1 cellular context compared by ENCODE assay signal in the genomic region with DNA sequence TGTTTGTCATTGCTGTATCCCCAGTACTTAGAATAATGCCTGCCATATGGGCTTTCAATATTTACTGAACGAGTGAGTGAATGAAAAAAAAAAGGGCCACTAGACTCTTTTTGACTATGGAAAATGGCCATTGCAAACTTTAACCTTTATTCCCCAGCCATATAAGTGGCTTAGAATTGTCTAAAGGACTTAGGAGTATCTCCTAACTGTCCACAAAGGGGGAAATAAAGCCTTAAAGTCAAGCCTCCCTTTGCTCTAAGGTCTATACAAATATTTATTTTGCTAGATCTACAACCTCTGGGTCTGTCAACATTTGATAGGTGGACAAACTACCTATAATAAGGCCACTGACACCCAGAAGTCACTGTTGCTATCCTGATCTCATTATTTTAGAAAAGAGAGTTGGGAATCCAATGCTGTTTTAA.
TF ChIP-seq lines count a peak whose summit lies in the region.

No MANE protein-coding gene starts in this region.

TF ChIP-seq in HepG2, 621 proteins besides CTCF, POLR2A, EP300 and RAD21 (continued from another document and continues in another):
- TF ChIP-seq ZBTB4 (CRISPR knock-in tag; IDR thresholded peaks at IDR 0.05; ENCODE audit: borderline replicate concordance) (no peak), BHLHE40 (IDR thresholded peaks at IDR 0.05; ENCODE audit: low read length) (no peak), ZNF101 (CRISPR knock-in tag; IDR thresholded peaks at IDR 0.05; ENCODE audit: borderline replicate concordance, low read depth) (no peak), FOXP1 (IDR thresholded peaks at IDR 0.05) (no peak), FOXP1 (CRISPR knock-in tag; IDR thresholded peaks at IDR 0.05) (peak; percentile 65; the same call in 1 of the 2 replicates), ZNF34 (CRISPR knock-in tag; IDR thresholded peaks at IDR 0.05; ENCODE audit: borderline replicate concordance) (no peak), MTA3 (CRISPR knock-in tag; IDR thresholded peaks at IDR 0.05) (no peak), ZSCAN29 (CRISPR knock-in tag; conservative IDR thresholded peaks at IDR 0.05) (no peak), ZSCAN9 (CRISPR knock-in tag; IDR thresholded peaks at IDR 0.05; ENCODE audit: borderline replicate concordance) (no peak; the same call in 1 of the 2 replicates), PLSCR1 (CRISPR knock-in tag; IDR thresholded peaks at IDR 0.05; ENCODE audit: borderline replicate concordance) (no peak), FOXK1 (CRISPR knock-in tag; IDR thresholded peaks at IDR 0.05; ENCODE audit: borderline replicate concordance, low read depth) (no peak), ZNF614 (CRISPR knock-in tag; IDR thresholded peaks at IDR 0.05; ENCODE audit: borderline replicate concordance) (peak; percentile 49; the same call in 1 of the 2 replicates), RFXAP (CRISPR knock-in tag; IDR thresholded peaks at IDR 0.05; ENCODE audit: borderline replicate concordance) (peak; percentile 97; the same call in 1 of the 2 replicates), FOXO4 (CRISPR knock-in tag; conservative IDR thresholded peaks at IDR 0.05) (no peak), FIP1L1 (IDR thresholded peaks at IDR 0.05; ENCODE audit: borderline replicate concordance, insufficient read depth, low read depth, low read length) (no peak), ERF (CRISPR knock-in tag; IDR thresholded peaks at IDR 0.05) (peak; percentile 62), ARID4A (CRISPR knock-in tag; IDR thresholded peaks at IDR 0.05; ENCODE audit: borderline replicate concordance) (no peak), ZNF775 (CRISPR knock-in tag; IDR thresholded peaks at IDR 0.05; ENCODE audit: borderline replicate concordance) (no peak), RFX1 (IDR thresholded peaks at IDR 0.05) (no peak), TARDBP (CRISPR knock-in tag; IDR thresholded peaks at IDR 0.05) (no peak), TOPORS (CRISPR knock-in tag; IDR thresholded peaks at IDR 0.05) (no peak), ZNF44 (CRISPR knock-in tag; IDR thresholded peaks at IDR 0.05) (no peak), SIN3B (IDR thresholded peaks at IDR 0.05; ENCODE audit: low read length) (no peak), ASH2L (IDR thresholded peaks at IDR 0.05; ENCODE audit: insufficient read length, low read depth, low read length) (no peak), GATAD1 (CRISPR knock-in tag; IDR thresholded peaks at IDR 0.05) (no peak), FOXC1 (CRISPR knock-in tag; IDR thresholded peaks at IDR 0.05; ENCODE audit: borderline replicate concordance) (no peak), ZNF577 (CRISPR knock-in tag; IDR thresholded peaks at IDR 0.05; ENCODE audit: borderline replicate concordance, low read depth) (no peak), RNF2 (conservative IDR thresholded peaks at IDR 0.05; ENCODE audit: low read depth) (no peak), ZNF484 (CRISPR knock-in tag; IDR thresholded peaks at IDR 0.05; ENCODE audit: borderline replicate concordance, low read depth) (no peak), ZNF737 (CRISPR knock-in tag; IDR thresholded peaks at IDR 0.05; ENCODE audit: borderline replicate concordance) (no peak), ZNF749 (CRISPR knock-in tag; IDR thresholded peaks at IDR 0.05; ENCODE audit: borderline replicate concordance) (no peak), ZNF782 (CRISPR knock-in tag; IDR thresholded peaks at IDR 0.05; ENCODE audit: borderline replicate concordance) (no peak), ZNF839 (CRISPR knock-in tag; IDR thresholded peaks at IDR 0.05; ENCODE audit: borderline replicate concordance) (no peak), MATR3 (CRISPR knock-in tag; IDR thresholded peaks at IDR 0.05) (no peak), FOXA3 (CRISPR knock-in tag; IDR thresholded peaks at IDR 0.05) (peak; percentile 89)
- TF ChIP-seq, protein P1, sequence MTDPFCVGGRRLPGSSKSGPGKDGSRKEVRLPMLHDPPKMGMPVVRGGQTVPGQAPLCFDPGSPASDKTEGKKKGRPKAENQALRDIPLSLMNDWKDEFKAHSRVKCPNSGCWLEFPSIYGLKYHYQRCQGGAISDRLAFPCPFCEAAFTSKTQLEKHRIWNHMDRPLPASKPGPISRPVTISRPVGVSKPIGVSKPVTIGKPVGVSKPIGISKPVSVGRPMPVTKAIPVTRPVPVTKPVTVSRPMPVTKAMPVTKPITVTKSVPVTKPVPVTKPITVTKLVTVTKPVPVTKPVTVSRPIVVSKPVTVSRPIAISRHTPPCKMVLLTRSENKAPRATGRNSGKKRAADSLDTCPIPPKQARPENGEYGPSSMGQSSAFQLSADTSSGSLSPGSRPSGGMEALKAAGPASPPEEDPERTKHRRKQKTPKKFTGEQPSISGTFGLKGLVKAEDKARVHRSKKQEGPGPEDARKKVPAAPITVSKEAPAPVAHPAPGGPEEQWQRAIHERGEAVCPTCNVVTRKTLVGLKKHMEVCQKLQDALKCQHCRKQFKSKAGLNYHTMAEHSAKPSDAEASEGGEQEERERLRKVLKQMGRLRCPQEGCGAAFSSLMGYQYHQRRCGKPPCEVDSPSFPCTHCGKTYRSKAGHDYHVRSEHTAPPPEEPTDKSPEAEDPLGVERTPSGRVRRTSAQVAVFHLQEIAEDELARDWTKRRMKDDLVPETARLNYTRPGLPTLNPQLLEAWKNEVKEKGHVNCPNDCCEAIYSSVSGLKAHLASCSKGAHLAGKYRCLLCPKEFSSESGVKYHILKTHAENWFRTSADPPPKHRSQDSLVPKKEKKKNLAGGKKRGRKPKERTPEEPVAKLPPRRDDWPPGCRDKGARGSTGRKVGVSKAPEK (CRISPR knock-in tag; IDR thresholded peaks at IDR 0.05; ENCODE audit: borderline replicate concordance), result no peak
- TF ChIP-seq, protein P2, sequence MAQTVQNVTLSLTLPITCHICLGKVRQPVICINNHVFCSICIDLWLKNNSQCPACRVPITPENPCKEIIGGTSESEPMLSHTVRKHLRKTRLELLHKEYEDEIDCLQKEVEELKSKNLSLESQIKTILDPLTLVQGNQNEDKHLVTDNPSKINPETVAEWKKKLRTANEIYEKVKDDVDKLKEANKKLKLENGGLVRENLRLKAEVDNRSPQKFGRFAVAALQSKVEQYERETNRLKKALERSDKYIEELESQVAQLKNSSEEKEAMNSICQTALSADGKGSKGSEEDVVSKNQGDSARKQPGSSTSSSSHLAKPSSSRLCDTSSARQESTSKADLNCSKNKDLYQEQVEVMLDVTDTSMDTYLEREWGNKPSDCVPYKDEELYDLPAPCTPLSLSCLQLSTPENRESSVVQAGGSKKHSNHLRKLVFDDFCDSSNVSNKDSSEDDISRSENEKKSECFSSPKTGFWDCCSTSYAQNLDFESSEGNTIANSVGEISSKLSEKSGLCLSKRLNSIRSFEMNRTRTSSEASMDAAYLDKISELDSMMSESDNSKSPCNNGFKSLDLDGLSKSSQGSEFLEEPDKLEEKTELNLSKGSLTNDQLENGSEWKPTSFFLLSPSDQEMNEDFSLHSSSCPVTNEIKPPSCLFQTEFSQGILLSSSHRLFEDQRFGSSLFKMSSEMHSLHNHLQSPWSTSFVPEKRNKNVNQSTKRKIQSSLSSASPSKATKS (CRISPR knock-in tag; IDR thresholded peaks at IDR 0.05), result no peak
- TF ChIP-seq, protein P3, sequence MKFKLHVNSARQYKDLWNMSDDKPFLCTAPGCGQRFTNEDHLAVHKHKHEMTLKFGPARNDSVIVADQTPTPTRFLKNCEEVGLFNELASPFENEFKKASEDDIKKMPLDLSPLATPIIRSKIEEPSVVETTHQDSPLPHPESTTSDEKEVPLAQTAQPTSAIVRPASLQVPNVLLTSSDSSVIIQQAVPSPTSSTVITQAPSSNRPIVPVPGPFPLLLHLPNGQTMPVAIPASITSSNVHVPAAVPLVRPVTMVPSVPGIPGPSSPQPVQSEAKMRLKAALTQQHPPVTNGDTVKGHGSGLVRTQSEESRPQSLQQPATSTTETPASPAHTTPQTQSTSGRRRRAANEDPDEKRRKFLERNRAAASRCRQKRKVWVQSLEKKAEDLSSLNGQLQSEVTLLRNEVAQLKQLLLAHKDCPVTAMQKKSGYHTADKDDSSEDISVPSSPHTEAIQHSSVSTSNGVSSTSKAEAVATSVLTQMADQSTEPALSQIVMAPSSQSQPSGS (CRISPR knock-in tag; IDR thresholded peaks at IDR 0.05), result no peak
- TF ChIP-seq, protein P4, sequence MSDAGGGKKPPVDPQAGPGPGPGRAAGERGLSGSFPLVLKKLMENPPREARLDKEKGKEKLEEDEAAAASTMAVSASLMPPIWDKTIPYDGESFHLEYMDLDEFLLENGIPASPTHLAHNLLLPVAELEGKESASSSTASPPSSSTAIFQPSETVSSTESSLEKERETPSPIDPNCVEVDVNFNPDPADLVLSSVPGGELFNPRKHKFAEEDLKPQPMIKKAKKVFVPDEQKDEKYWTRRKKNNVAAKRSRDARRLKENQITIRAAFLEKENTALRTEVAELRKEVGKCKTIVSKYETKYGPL (CRISPR knock-in tag; IDR thresholded peaks at IDR 0.05), result no peak
- TF ChIP-seq, protein P5, sequence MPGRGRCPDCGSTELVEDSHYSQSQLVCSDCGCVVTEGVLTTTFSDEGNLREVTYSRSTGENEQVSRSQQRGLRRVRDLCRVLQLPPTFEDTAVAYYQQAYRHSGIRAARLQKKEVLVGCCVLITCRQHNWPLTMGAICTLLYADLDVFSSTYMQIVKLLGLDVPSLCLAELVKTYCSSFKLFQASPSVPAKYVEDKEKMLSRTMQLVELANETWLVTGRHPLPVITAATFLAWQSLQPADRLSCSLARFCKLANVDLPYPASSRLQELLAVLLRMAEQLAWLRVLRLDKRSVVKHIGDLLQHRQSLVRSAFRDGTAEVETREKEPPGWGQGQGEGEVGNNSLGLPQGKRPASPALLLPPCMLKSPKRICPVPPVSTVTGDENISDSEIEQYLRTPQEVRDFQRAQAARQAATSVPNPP (CRISPR knock-in tag; IDR thresholded peaks at IDR 0.05), result no peak
- TF ChIP-seq, protein P6, sequence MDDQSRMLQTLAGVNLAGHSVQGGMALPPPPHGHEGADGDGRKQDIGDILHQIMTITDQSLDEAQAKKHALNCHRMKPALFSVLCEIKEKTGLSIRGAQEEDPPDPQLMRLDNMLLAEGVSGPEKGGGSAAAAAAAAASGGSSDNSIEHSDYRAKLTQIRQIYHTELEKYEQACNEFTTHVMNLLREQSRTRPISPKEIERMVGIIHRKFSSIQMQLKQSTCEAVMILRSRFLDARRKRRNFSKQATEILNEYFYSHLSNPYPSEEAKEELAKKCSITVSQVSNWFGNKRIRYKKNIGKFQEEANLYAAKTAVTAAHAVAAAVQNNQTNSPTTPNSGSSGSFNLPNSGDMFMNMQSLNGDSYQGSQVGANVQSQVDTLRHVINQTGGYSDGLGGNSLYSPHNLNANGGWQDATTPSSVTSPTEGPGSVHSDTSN (CRISPR knock-in tag; IDR thresholded peaks at IDR 0.05; ENCODE audit: borderline replicate concordance), result no peak
